20 cellular contexts compared by ENCODE assay signal in the genomic region with DNA sequence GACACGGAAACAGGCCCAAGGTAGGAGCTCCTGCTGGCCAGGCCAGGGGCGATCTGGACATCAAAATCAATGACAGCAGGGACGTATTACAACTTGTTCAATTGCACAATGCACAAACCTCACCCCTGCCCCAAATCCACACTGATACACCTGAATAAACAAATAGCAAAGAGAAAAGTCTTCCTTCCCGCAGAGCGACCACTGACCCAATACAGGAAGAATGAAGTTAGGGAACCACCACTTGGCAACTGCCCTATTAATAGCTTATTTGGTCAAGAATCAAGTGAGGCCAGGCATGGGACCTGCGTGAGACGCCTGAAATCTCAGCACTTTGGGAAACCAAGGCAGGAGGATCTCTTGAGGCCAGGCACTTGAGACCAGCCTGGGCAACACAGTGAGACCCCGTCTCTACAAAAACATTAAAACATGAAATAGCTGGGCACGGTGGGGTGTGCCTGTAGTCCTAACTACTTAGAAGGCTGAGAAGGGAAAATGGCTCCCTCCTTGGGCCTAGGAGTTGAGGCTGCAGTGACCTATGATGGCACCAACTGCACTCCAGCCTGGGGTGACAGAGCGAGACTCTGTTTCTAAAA.
"Had no signal": no experiment of that assay in that cellular context is flagged by ENCODE, and none has a peak within 500 bp of the region (broad histone marks: within the 10 kb centered on the region; RNA-seq: fewer than 3 reads in every experiment).

No MANE protein-coding gene starts in this region.

- ATAC-seq: Panc1, PC-3 had no signal

- H3K36me3 ChIP-seq: MG63 had no signal

- H3K9ac ChIP-seq: SK-N-SH had no signal

- DNase-seq: Karpas-422, KG1, MG63, NCI-H1092 treated with DMSO at 0.1 percent for 48 hours, NCI-H1436, NCI-H187, NCI-H2029, NCI-H2081 treated with DMSO at 0.1 percent for 48 hours, NCI-H2171, NCI-H226, NCI-H446, NCI-H510A, NCI-H524 treated with DMSO at 0.1 percent for 48 hours, NCI-H69, NCI-H774, PC-3, SHP77, SK-N-SH had no signal

- H3K4me3 ChIP-seq: MG63 had no signal

- H3K27ac ChIP-seq: RWPE1 had no signal

- H3K9me3 ChIP-seq: MG63, SK-N-SH had no signal

- H3K27me3 ChIP-seq: MG63 had no signal

- H3K4me2 ChIP-seq: SK-N-SH had no signal
